ENCODE assay signal across 20 cellular contexts in genomic region chr13:67855837-67856238, GRCh38.
"Had no signal": no experiment of that assay in that cellular context is flagged by ENCODE, and none has a peak within 500 bp of the region (broad histone marks: within the 10 kb centered on the region; RNA-seq: fewer than 3 reads in every experiment).

No MANE protein-coding gene starts in this region.

- H3K27me3 Mint-ChIP-seq: activated CD8-positive, alpha-beta T cell treated with anti-CD3 and anti-CD28 coated beads for 36 hours; activated naive CD8-positive, alpha-beta T cell treated with anti-CD3 and anti-CD28 coated beads, Interleukin-2, amount 10 ng/mL, durations not matched to agents 7 days and 5 days had no signal

- DNase-seq: activated CD4-positive, alpha-beta T cell treated with anti-CD3 and anti-CD28 coated beads for 4 hours; activated CD8-positive, alpha-beta memory T cell treated with anti-CD3 and anti-CD28 coated beads, Interleukin-2, amount 50 U/mL, for 4 hours; activated CD8-positive, alpha-beta T cell treated with anti-CD3 and anti-CD28 coated beads for 36 hours; activated naive CD4-positive, alpha-beta T cell treated with anti-CD3 and anti-CD28 coated beads, Interleukin-2, amount 50 U/mL, for 16 hours; activated naive CD8-positive, alpha-beta T cell treated with anti-CD3 and anti-CD28 coated beads, Interleukin-2, amount 10 ng/mL, durations not matched to agents 7 days and 5 days; adrenal gland; anterior cingulate cortex; body of pancreas; central memory CD4-positive, alpha-beta T cell; KG1; NCI-H1092; NCI-H1417; NCI-H1930; NCI-H2171; NCI-H226; NCI-H510A; NCI-H82; SIG-M5 had no signal

- H3K4me1 Mint-ChIP-seq: activated naive CD8-positive, alpha-beta T cell treated with anti-CD3 and anti-CD28 coated beads, Interleukin-2, amount 10 ng/mL, durations not matched to agents 7 days and 5 days had no signal

- H3K4me1 ChIP-seq: body of pancreas had no signal

- H3K36me3 Mint-ChIP-seq: activated naive CD8-positive, alpha-beta T cell treated with anti-CD3 and anti-CD28 coated beads, Interleukin-2, amount 10 ng/mL, durations not matched to agents 7 days and 5 days had no signal

- H3K27ac Mint-ChIP-seq: activated CD8-positive, alpha-beta T cell treated with anti-CD3 and anti-CD28 coated beads for 36 hours; activated naive CD8-positive, alpha-beta T cell treated with anti-CD3 and anti-CD28 coated beads, Interleukin-2, amount 10 ng/mL, durations not matched to agents 7 days and 5 days; T-helper 1 cell treated with Interleukin-12 subunit alpha and Interleukin-12 subunit beta and Interleukin-4 antibody, amounts not matched to agents 30 μg/mL and 1 μg/mL, for 36 hours had no signal

- H3K9me3 ChIP-seq: adrenal gland, body of pancreas had no signal

- H3K27ac ChIP-seq: body of pancreas had no signal

- H3K36me3 ChIP-seq: adrenal gland had no signal

- H3K4me3 Mint-ChIP-seq: activated CD8-positive, alpha-beta T cell treated with anti-CD3 and anti-CD28 coated beads for 36 hours; activated naive CD8-positive, alpha-beta T cell treated with anti-CD3 and anti-CD28 coated beads, Interleukin-2, amount 10 ng/mL, durations not matched to agents 7 days and 5 days; T-helper 1 cell treated with Interleukin-12 subunit alpha and Interleukin-12 subunit beta and Interleukin-4 antibody, amounts not matched to agents 30 μg/mL and 1 μg/mL, for 36 hours had no signal

- H3K27me3 ChIP-seq: adrenal gland, body of pancreas had no signal

- ATAC-seq: activated CD4-positive, CD25-positive, alpha-beta regulatory T cell treated with anti-CD3 and anti-CD28 coated beads, Interleukin-2, amount 50 U/mL, for 24 hours; activated CD8-positive, alpha-beta T cell treated with anti-CD3 and anti-CD28 coated beads for 36 hours; body of pancreas had no signal

- H3K4me3 ChIP-seq: adrenal gland, body of pancreas had no signal
